16 cellular contexts compared by ENCODE assay signal in the genomic region with DNA sequence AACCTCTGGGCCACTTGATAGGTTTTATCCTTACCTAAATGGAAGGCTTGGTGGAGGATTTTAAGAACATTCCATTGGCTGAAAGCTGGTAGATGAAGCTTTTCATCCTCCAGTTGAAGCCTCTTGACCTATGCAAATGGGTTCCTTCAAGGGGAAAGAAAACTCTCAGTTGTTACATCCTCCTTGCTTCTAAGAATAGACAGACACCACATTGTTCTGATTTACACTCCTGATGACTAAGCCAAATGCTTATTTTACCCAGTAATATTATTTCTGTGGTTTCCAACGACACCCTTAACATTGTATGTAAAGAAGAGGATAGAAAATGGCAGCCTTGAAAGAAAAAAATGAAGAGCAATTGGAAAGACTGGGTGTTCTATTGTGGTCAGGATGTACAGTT.
DNase-seq lines count a peak whose midpoint lies in the region; ATAC-seq and TF ChIP-seq lines count a peak whose summit lies in the region.
"Had no signal": no experiment of that assay in that cellular context is flagged by ENCODE, and none has a peak within 500 bp of the region (broad histone marks: within the 10 kb centered on the region; RNA-seq: fewer than 3 reads in every experiment).

No MANE protein-coding gene starts in this region.

- H3K27me3 ChIP-seq in adipocyte (replicated peaks; ENCODE audit: control insufficient read depth, insufficient read depth, low read length) (no peaks in the 10 kb centered on the region), HAP-1 (ENCODE audit: low read depth) (no peaks in the 10 kb centered on the region)
- H3K27me3 ChIP-seq: right lobe of liver had no signal

- no peak overlapping the region for H3K27ac Mint-ChIP-seq in WTC11
- H3K27ac Mint-ChIP-seq: naive B cell had no signal

- DNase-seq in GM04503 (ENCODE audit: low read depth) = peak; percentile 11
- DNase-seq in adipocyte (ENCODE audit: low read depth) = peak; percentile 48
- peak; percentile 52 for DNase-seq in myocyte (ENCODE audit: low read depth)
- no peak for DNase-seq in NCI-H510A (lab: John Stamatoyannopoulos, UW)
- DNase-seq in HAP-1 (ENCODE audit: low spot score in 2 of 2) = no peak
- DNase-seq in NCI-H2227 treated with DMSO at 0.1 percent for 48 hours (lab: John Stamatoyannopoulos, UW) = no peak
- no peak for DNase-seq in WTC11 (ENCODE audit: low spot score)
- DNase-seq: activated CD4-positive, alpha-beta T cell treated with anti-CD3 and anti-CD28 coated beads, Interleukin-2, amount 50 U/mL, for 1 hour; activated effector memory CD4-positive, alpha-beta T cell treated with Interleukin-2 at 50 U/mL for 16 hours; caudate nucleus; DMS 273 treated with DMSO at 0.1 percent for 48 hours; islet precursor cell; naive B cell; NCI-H187; right lobe of liver had no signal

- H3K4me1 Mint-ChIP-seq in WTC11 = no peaks in the 10 kb centered on the region
- H3K4me1 Mint-ChIP-seq: naive B cell had no signal

- CTCF ChIA-PET in WTC11 (lab: Charles Lee) = no interaction called here

- POLR2A ChIA-PET in WTC11 (lab: Charles Lee) = no interaction called here

- peaks cover 22% of the 10 kb centered on the region for H3K9me3 Mint-ChIP-seq in WTC11

- no peaks in the 10 kb centered on the region for H3K9me3 ChIP-seq in adipocyte (ENCODE audit: control insufficient read depth, low read length)
- H3K9me3 ChIP-seq in HAP-1 = no peaks in the 10 kb centered on the region; the same call in 1 of the 2 replicates
- H3K9me3 ChIP-seq: right lobe of liver had no signal

- TF ChIP-seq CTCF in WTC11 (IDR thresholded peaks at IDR 0.05) = no peak

- H3K4me3 ChIP-seq in adipocyte (ENCODE audit: low read length) (no peak overlapping the region), HAP-1 (no peak overlapping the region)
- H3K4me3 ChIP-seq: right lobe of liver had no signal

- no peaks in the 10 kb centered on the region for H3K36me3 ChIP-seq in adipocyte (ENCODE audit: control insufficient read depth, insufficient read depth, low read length, severe bottlenecking)
- H3K36me3 ChIP-seq in HAP-1 (replicated peaks) = no peaks in the 10 kb centered on the region
- H3K36me3 ChIP-seq: right lobe of liver had no signal

- H3K9ac ChIP-seq in adipocyte (ENCODE audit: low read length) = no peak overlapping the region

- no peak overlapping the region for H3K4me3 Mint-ChIP-seq in WTC11
- H3K4me3 Mint-ChIP-seq: naive B cell had no signal

- no peaks in the 10 kb centered on the region for H3K4me1 ChIP-seq in adipocyte (ENCODE audit: control insufficient read depth, insufficient read depth, low read length)
- H3K4me1 ChIP-seq in HAP-1 = no peaks in the 10 kb centered on the region
- H3K4me1 ChIP-seq: right lobe of liver had no signal

- no peaks in the 10 kb centered on the region; the same call in 1 of the 2 replicates for H3K36me3 Mint-ChIP-seq in WTC11
- H3K36me3 Mint-ChIP-seq: naive B cell had no signal

- in situ Hi-C loops in HAP-1 (cut with MboI; ENCODE audit: low sequenced_read_pairs) = no loop called here

- no peaks in the 10 kb centered on the region for H3K27me3 Mint-ChIP-seq in WTC11 (ENCODE audit: low read depth)
- H3K27me3 Mint-ChIP-seq: naive B cell had no signal

- ATAC-seq in HG02938 (IDR thresholded peaks at IDR 0.05; ENCODE audit: unreplicated experiment) = peak; percentile 53
- no peak for ATAC-seq in WTC11

TF ChIP-seq in WTC11, 78 proteins besides CTCF, POLR2A, EP300 and RAD21:
- no peak for TF ChIP-seq GTF2I (CRISPR knock-in tag; conservative IDR thresholded peaks at IDR 0.05)
- TF ChIP-seq ESRRA (CRISPR knock-in tag; IDR thresholded peaks at IDR 0.05; ENCODE audit: borderline replicate concordance) = no peak
- TF ChIP-seq, protein P1, sequence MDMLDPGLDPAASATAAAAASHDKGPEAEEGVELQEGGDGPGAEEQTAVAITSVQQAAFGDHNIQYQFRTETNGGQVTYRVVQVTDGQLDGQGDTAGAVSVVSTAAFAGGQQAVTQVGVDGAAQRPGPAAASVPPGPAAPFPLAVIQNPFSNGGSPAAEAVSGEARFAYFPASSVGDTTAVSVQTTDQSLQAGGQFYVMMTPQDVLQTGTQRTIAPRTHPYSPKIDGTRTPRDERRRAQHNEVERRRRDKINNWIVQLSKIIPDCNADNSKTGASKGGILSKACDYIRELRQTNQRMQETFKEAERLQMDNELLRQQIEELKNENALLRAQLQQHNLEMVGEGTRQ (CRISPR knock-in tag; IDR thresholded peaks at IDR 0.05) = no peak
- no peak for TF ChIP-seq FOXP1 (CRISPR knock-in tag; IDR thresholded peaks at IDR 0.05; ENCODE audit: borderline replicate concordance)
- TF ChIP-seq, protein P2, sequence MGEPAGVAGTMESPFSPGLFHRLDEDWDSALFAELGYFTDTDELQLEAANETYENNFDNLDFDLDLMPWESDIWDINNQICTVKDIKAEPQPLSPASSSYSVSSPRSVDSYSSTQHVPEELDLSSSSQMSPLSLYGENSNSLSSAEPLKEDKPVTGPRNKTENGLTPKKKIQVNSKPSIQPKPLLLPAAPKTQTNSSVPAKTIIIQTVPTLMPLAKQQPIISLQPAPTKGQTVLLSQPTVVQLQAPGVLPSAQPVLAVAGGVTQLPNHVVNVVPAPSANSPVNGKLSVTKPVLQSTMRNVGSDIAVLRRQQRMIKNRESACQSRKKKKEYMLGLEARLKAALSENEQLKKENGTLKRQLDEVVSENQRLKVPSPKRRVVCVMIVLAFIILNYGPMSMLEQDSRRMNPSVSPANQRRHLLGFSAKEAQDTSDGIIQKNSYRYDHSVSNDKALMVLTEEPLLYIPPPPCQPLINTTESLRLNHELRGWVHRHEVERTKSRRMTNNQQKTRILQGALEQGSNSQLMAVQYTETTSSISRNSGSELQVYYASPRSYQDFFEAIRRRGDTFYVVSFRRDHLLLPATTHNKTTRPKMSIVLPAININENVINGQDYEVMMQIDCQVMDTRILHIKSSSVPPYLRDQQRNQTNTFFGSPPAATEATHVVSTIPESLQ (CRISPR knock-in tag; IDR thresholded peaks at IDR 0.05) = no peak
- TF ChIP-seq TEAD4 (CRISPR knock-in tag; IDR thresholded peaks at IDR 0.05) = no peak
- TF ChIP-seq NFYB (CRISPR knock-in tag; conservative IDR thresholded peaks at IDR 0.05; ENCODE audit: low read depth) = no peak
- TF ChIP-seq SMAD3 (CRISPR knock-in tag; IDR thresholded peaks at IDR 0.05; ENCODE audit: borderline replicate concordance) = no peak
- no peak for TF ChIP-seq ZNF317 (CRISPR knock-in tag; IDR thresholded peaks at IDR 0.05; ENCODE audit: borderline replicate concordance, low read depth)
- TF ChIP-seq, protein P3, sequence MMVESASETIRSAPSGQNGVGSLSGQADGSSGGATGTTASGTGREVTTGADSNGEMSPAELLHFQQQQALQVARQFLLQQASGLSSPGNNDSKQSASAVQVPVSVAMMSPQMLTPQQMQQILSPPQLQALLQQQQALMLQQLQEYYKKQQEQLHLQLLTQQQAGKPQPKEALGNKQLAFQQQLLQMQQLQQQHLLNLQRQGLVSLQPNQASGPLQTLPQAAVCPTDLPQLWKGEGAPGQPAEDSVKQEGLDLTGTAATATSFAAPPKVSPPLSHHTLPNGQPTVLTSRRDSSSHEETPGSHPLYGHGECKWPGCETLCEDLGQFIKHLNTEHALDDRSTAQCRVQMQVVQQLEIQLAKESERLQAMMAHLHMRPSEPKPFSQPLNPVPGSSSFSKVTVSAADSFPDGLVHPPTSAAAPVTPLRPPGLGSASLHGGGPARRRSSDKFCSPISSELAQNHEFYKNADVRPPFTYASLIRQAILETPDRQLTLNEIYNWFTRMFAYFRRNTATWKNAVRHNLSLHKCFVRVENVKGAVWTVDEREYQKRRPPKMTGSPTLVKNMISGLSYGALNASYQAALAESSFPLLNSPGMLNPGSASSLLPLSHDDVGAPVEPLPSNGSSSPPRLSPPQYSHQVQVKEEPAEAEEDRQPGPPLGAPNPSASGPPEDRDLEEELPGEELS (CRISPR knock-in tag; IDR thresholded peaks at IDR 0.05) = no peak

Comparison
In these comparisons a context has a peak if more than half of its experiments do, and no peak if none do; other contexts are left out.
1. DNase-seq: peak in GM04503 (single experiment), adipocyte (single experiment) and myocyte (single experiment); none in NCI-H510A (single experiment), HAP-1 (0 of 2), NCI-H2227 treated with DMSO at 0.1 percent for 48 hours (single experiment) and WTC11 (single experiment).